25 cellular contexts compared by ENCODE assay signal in the genomic region with DNA sequence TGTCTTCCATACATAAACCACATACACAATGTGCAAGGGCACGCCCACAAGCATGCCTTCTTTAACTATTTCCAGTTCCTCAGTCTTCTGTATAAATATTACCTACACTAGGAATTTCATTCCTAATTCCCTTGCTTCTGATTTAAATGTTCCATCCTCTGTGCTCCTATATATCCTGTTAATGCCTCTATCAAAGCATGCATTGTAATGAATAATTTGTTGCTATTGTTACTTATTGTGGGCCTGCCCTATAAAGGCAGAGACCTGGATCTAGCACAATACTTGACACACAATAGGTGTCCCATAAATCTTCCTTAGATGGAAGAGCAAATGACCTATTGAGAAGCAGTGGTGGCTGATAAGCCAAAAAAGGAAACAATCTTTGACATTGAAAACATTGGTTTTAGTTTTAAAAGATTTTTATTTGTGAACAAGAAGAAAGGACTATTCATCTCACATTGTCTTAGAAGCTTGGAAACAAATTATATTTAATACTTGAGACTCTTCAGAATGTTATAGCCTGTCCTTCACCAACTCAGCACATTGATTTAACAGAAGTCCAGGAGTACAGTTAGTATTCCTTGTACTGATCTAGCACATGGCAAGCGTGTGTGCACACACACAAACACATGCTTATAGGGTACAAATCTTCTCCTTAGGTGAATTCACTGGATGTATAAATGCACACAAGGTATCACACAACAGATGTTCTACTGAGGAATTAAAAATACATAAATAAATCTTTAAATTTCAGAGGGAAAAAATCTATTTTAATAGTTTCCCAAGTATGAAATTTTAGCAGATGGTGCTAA.
A peak's percentile ranks its signal among the peaks of the same experiment; 100 is the strongest.
DNase-seq lines count a peak whose midpoint lies in the region; FAIRE-seq and TF ChIP-seq lines count a peak whose summit lies in the region.
"Had no signal": no experiment of that assay in that cellular context is flagged by ENCODE, and none has a peak within 500 bp of the region (broad histone marks: within the 10 kb centered on the region; RNA-seq: fewer than 3 reads in every experiment).

No MANE protein-coding gene starts in this region.

- no peaks in the 10 kb centered on the region for H3K27me3 Mint-ChIP-seq in type B pancreatic cell
- H3K27me3 Mint-ChIP-seq: CD4-positive, alpha-beta T cell had no signal

- POLR2A ChIA-PET in endothelial cell of umbilical vein (lab: Charles Lee), result no interaction called here

- H4K20me1 ChIP-seq in endothelial cell of umbilical vein (replicated peaks; ENCODE audit: control insufficient read depth, extremely low read depth, insufficient read depth, low read length), result no peaks in the 10 kb centered on the region
- H4K20me1 ChIP-seq: BLaER1 treated with 17β-estradiol and CSF1 and Interleukin-3, amounts not matched to agents 10 nM and 100 nM had no signal

- H3K9me3 ChIP-seq in endothelial cell of umbilical vein (replicated peaks; ENCODE audit: control insufficient read depth, insufficient read depth, low read length), result no peaks in the 10 kb centered on the region
- H3K9me3 ChIP-seq: Peyer's patch had no signal

- intact Hi-C loops in endothelial cell of umbilical vein (cut with micrococcal nuclease), result no loop called here

- H3K9me1 ChIP-seq in endothelial cell of umbilical vein (replicated peaks; ENCODE audit: control insufficient read depth, extremely low read depth, insufficient read depth, low read length), result no peaks in the 10 kb centered on the region

- dilution Hi-C loops in endothelial cell of umbilical vein (cut with MboI; ENCODE audit: extremely low pct_ligation_motif_present, low sequenced_read_pairs), result no loop called here

- CTCF ChIA-PET in endothelial cell of umbilical vein (lab: Charles Lee), result no interaction called here

- no peak overlapping the region for H3K4me3 ChIP-seq in endothelial cell of umbilical vein (replicated peaks in 1 of 3; ENCODE audit: insufficient read depth in 1 of 3, low read depth in 1 of 3, low read length in 3 of 3)
- H3K4me3 ChIP-seq: BLaER1 treated with 17β-estradiol and CSF1 and Interleukin-3, amounts not matched to agents 10 nM and 100 nM; GM23248; Peyer's patch; SK-N-MC had no signal

- no peak overlapping the region for H3K9ac ChIP-seq in endothelial cell of umbilical vein (replicated peaks; ENCODE audit: extremely low read depth, insufficient read depth, low read length)
- H3K9ac ChIP-seq: BLaER1 treated with 17β-estradiol and CSF1 and Interleukin-3, amounts not matched to agents 10 nM and 100 nM; GM23248 had no signal

- H3K4me1 Mint-ChIP-seq in type B pancreatic cell (ENCODE audit: unreplicated experiment), result peaks cover 11% of the 10 kb centered on the region

- no TSS peak for BruUV-seq in endothelial cell of umbilical vein (replicated peaks; lab: Mats Ljungman, UMichigan)

- FAIRE-seq in endothelial cell of umbilical vein (lab: Jason Lieb, UNC), result no peak
- FAIRE-seq: A204.1, D721Med, G401.6, HTR-8/SVneo had no signal

- no peak for TF ChIP-seq POLR2A in endothelial cell of umbilical vein (IDR thresholded peaks at IDR 0.05; ENCODE audit: low read depth, low read length)

- TF ChIP-seq CTCF in endothelial cell of umbilical vein (IDR thresholded peaks at IDR 0.05; ENCODE audit: extremely low read depth in 1 of 2, insufficient read depth in 1 of 2, low read depth in 1 of 2, low read length in 2 of 2) (no peak), type B pancreatic cell (conservative IDR thresholded peaks at IDR 0.05) (no peak)

- H3K36me3 ChIP-seq in endothelial cell of umbilical vein (ENCODE audit: control insufficient read depth in 2 of 2, extremely low read depth in 1 of 2, insufficient read depth in 2 of 2, low read length in 2 of 2), result no peaks in the 10 kb centered on the region
- H3K36me3 ChIP-seq: BLaER1 treated with 17β-estradiol and CSF1 and Interleukin-3, amounts not matched to agents 10 nM and 100 nM; Peyer's patch had no signal

- peak; percentile 34 for DNase-seq in NCI-H748 (lab: John Stamatoyannopoulos, UW; ENCODE audit: unreplicated experiment)
- no peak for DNase-seq in NCI-H748 treated with DMSO at 0.1 percent for 48 hours (lab: John Stamatoyannopoulos, UW)
- peak; percentile 4 for DNase-seq in NCI-H146 (lab: John Stamatoyannopoulos, UW)
- DNase-seq in NCI-H774 (lab: John Stamatoyannopoulos, UW), result peak; percentile 27
- peak; percentile 82 for DNase-seq in endothelial cell of umbilical vein (ENCODE audit: low read depth, low spot score)
- DNase-seq in T-helper 2 cell, result no peak
- no peak for DNase-seq in type B pancreatic cell (ENCODE audit: extremely low spot score, unreplicated experiment)
- DNase-seq: AML-193; CD4-positive, alpha-beta T cell; GM23248; H9; HFFc6; IMR-90; KG1; MM.1S; NCI-H187 treated with DMSO at 0.1 percent for 48 hours; NCI-H524; Peyer's patch; SIG-M5 had no signal

- H3K36me3 Mint-ChIP-seq in type B pancreatic cell, result no peaks in the 10 kb centered on the region

- no peak overlapping the region for H3K27ac Mint-ChIP-seq in type B pancreatic cell
- H3K27ac Mint-ChIP-seq: CD4-positive, alpha-beta T cell; H9; HFFc6 had no signal

- no peaks in the 10 kb centered on the region for H3K79me2 ChIP-seq in endothelial cell of umbilical vein (ENCODE audit: control insufficient read depth, insufficient read depth, low read length)

- H3K4me1 ChIP-seq in endothelial cell of umbilical vein (ENCODE audit: control insufficient read depth, extremely low read depth, insufficient read depth, low read length), result peaks cover 7% of the 10 kb centered on the region

- no peak overlapping the region for H3K27ac ChIP-seq in endothelial cell of umbilical vein (ENCODE audit: insufficient read depth, low read depth, low read length)
- H3K27ac ChIP-seq: BLaER1 treated with 17β-estradiol and CSF1 and Interleukin-3, amounts not matched to agents 10 nM and 100 nM; GM23248; Peyer's patch; SK-N-MC had no signal

- no peak overlapping the region for H3K4me2 ChIP-seq in endothelial cell of umbilical vein (ENCODE audit: insufficient read depth, low read length)

- no peak overlapping the region for H3K4me3 Mint-ChIP-seq in type B pancreatic cell
- H3K4me3 Mint-ChIP-seq: CD4-positive, alpha-beta T cell; H9; HFFc6 had no signal

- no peak overlapping the region for H2AFZ ChIP-seq in endothelial cell of umbilical vein (ENCODE audit: low read depth, low read length)
- H2AFZ ChIP-seq: GM23248 had no signal

- H3K9me3 Mint-ChIP-seq in type B pancreatic cell, result no peaks in the 10 kb centered on the region
- H3K9me3 Mint-ChIP-seq: HFFc6 had no signal

- no peaks in the 10 kb centered on the region for H3K27me3 ChIP-seq in endothelial cell of umbilical vein (ENCODE audit: control insufficient read depth in 2 of 2, insufficient read depth in 2 of 2, low read length in 2 of 2)
- H3K27me3 ChIP-seq: BLaER1 treated with 17β-estradiol and CSF1 and Interleukin-3, amounts not matched to agents 10 nM and 100 nM; Peyer's patch had no signal

TF ChIP-seq in endothelial cell of umbilical vein, 7 proteins besides CTCF, POLR2A, EP300 and RAD21:
- TF ChIP-seq POLR2AphosphoS5 (IDR thresholded peaks at IDR 0.05; ENCODE audit: insufficient read depth, low read depth, low read length) (no peak), JUN (IDR thresholded peaks at IDR 0.05; ENCODE audit: borderline replicate concordance, insufficient read depth, insufficient read length, low read depth) (no peak), EZH2 (IDR thresholded peaks at IDR 0.05; ENCODE audit: borderline replicate concordance, low read depth, low read length, severe bottlenecking) (no peak), MYC (IDR thresholded peaks at IDR 0.05; ENCODE audit: low read depth, low read length) (no peak), GATA2 (IDR thresholded peaks at IDR 0.05; ENCODE audit: insufficient read depth, insufficient read length, low read depth, low read length) (no peak), FOS (IDR thresholded peaks at IDR 0.05; ENCODE audit: borderline replicate concordance, insufficient read depth, low read length) (no peak)
- TF ChIP-seq, protein P1, sequence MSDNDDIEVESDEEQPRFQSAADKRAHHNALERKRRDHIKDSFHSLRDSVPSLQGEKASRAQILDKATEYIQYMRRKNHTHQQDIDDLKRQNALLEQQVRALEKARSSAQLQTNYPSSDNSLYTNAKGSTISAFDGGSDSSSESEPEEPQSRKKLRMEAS (IDR thresholded peaks at IDR 0.05; ENCODE audit: insufficient read depth, insufficient read length), result no peak

Comparison
In these comparisons a context has a peak if more than half of its experiments do, and no peak if none do; other contexts are left out.
1. DNase-seq: peak in NCI-H748 (single experiment), NCI-H146 (single experiment), NCI-H774 (single experiment) and endothelial cell of umbilical vein (single experiment); none in NCI-H748 treated with DMSO at 0.1 percent for 48 hours (single experiment), T-helper 2 cell (0 of 5) and type B pancreatic cell (single experiment).